ENCODE assay signal across 8 cellular contexts in genomic region chr9:132079391-132080071, GRCh38. TPM values are rescaled to one million over a fixed set of nuclear protein-coding genes. Genes with fewer than 3 reads are reported as not detected.
DNase-seq lines count a peak whose midpoint lies in the region; ATAC-seq and TF ChIP-seq lines count a peak whose summit lies in the region.

Gene MED27, minus strand, starts transcription at chr9:132079867. Its CDS starts 23 bp downstream, at chr9:132079844.

- TF ChIP-seq POLR2A in Peyer's patch (IDR thresholded peaks at IDR 0.05) (peak in 1 of 2 donors; percentile 23), esophagus squamous epithelium (IDR thresholded peaks at IDR 0.05) (peak in 1 of 4 donors; percentile 24)

- TF ChIP-seq CTCF in Peyer's patch (IDR thresholded peaks at IDR 0.05), result no peak
- no peak for TF ChIP-seq CTCF in esophagus squamous epithelium (IDR thresholded peaks at IDR 0.05)

- intact Hi-C loops in esophagus squamous epithelium (cut with DNase I), result no loop called here

- peak within 1 kb of the TSS; percentile 54 for H3K27ac ChIP-seq in KOPT-K1 (ENCODE audit: low read depth, low read length, poor library complexity, severe bottlenecking)
- H3K27ac ChIP-seq in Peyer's patch, result peak within 1 kb of the TSS; percentile 45 to 77 (median 58)
- H3K27ac ChIP-seq in esophagus squamous epithelium, result peak within 1 kb of the TSS; percentile 62 to 89 (median 82)

- WGBS in esophagus squamous epithelium, 2 donors, result 3 to 5% methylated on average over 17 to 19 of the region's 41 CpGs

- DNase-seq in DMS 273 (lab: John Stamatoyannopoulos, UW; ENCODE audit: unreplicated experiment), result peak; percentile 95
- DNase-seq in Peyer's patch, result peak; percentile 90 to 98 (median 94)
- peak; percentile 92 to 94 for DNase-seq in activated T-cell treated with anti-CD3 and anti-CD28 coated beads, Interleukin-2, amount 50 U/mL, for 48 hours
- peak; percentile 57 for DNase-seq in esophagus squamous epithelium (lab: John Stamatoyannopoulos, UW)
- DNase-seq in myocyte (ENCODE audit: low read depth), result peak; percentile 93
- peak; percentile 91 for DNase-seq in stimulated activated CD8-positive, alpha-beta memory T cell treated with anti-CD3 and anti-CD28 coated beads, Interleukin-7, amount 100 ng/mL, for 4 hours (ENCODE audit: low read depth in 2 of 2)

- ATAC-seq in GM21576 (IDR thresholded peaks at IDR 0.05; ENCODE audit: unreplicated experiment), result peak; percentile 89

- H3K4me3 ChIP-seq in Peyer's patch, result peak within 1 kb of the TSS; percentile 56 to 94 (median 76)
- peak within 1 kb of the TSS; percentile 64 to 90 (median 79) for H3K4me3 ChIP-seq in esophagus squamous epithelium

- H3K27me3 ChIP-seq in Peyer's patch, result no peaks in the 10 kb centered on the region
- peaks cover 0 to 11% (median 0%) of the 10 kb centered on the region in 4 donors for H3K27me3 ChIP-seq in esophagus squamous epithelium

- H3K36me3 ChIP-seq in KOPT-K1 (ENCODE audit: insufficient read depth, low read length) (peaks cover 27% of the 10 kb centered on the region), Peyer's patch (peaks cover 0 to 20% (median 0%) of the 10 kb centered on the region in 3 donors), esophagus squamous epithelium (peaks cover 0 to 30% (median 0%) of the 10 kb centered on the region in 3 donors)

- peaks cover 0 to 13% (median 3%) of the 10 kb centered on the region in 4 donors for H3K4me1 ChIP-seq in Peyer's patch
- H3K4me1 ChIP-seq in esophagus squamous epithelium, result peaks cover 5 to 39% (median 18%) of the 10 kb centered on the region in 3 donors

- H3K9me3 ChIP-seq in KOPT-K1 (ENCODE audit: insufficient read depth, low read length, poor library complexity, severe bottlenecking) (no peaks in the 10 kb centered on the region), Peyer's patch (no peaks in the 10 kb centered on the region), esophagus squamous epithelium (no peaks in the 10 kb centered on the region)

RNA-seq across cellular contexts. Expression of gene MED27, which starts in this region (rescaled TPM):
- total RNA-seq in Peyer's patch (1 to 10 TPM; 4.1 to 6.3 (median 5.7) TPM), esophagus squamous epithelium (10 to 100 TPM; 10.6 to 20.0 (median 17.6) TPM), myocyte (19.9 and 28.3 TPM in 2 replicates)
- polyA plus RNA-seq in myocyte (2012), result 34.7 TPM

Comparison
In these comparisons a context has a peak if more than half of its experiments do, and no peak if none do; other contexts are left out.
1. Peak in every context shown above with its lines: DNase-seq, ATAC-seq, H3K4me3 ChIP-seq and H3K27ac ChIP-seq.